ENCODE assay signal across 8 cellular contexts in genomic region chr7:134886353-134887057, GRCh38.
DNase-seq lines count a peak whose midpoint lies in the region; ATAC-seq lines count a peak whose summit lies in the region.

No MANE protein-coding gene starts in this region.

- H3K4me2 ChIP-seq in skeletal muscle satellite cell (ENCODE audit: low read length) = peak overlapping the region; percentile 67

- DNase-seq in GM04503 (ENCODE audit: low read depth) (peak; percentile 49), RPMI7951 (ENCODE audit: low read depth) (peak; percentile 67), glomerular visceral epithelial cell (ENCODE audit: extremely low spot score) (peak; percentile 51), mesenteric fat pad (ENCODE audit: low spot score) (no peak)
- no peak for DNase-seq in effector CD8-positive, alpha-beta T cell (lab: John Stamatoyannopoulos, UW)
- no peak for DNase-seq in stimulated activated naive B cell treated with anti-CD40 and anti-IgM and Interleukin-4, amounts not matched to agents 10 μg/mL and 1 μg/mL and 100 μg/mL, for 72 hours

- H3K9me3 ChIP-seq in skeletal muscle satellite cell (replicated peaks; ENCODE audit: low read length) = no peaks in the 10 kb centered on the region

- no peak for ATAC-seq in HG02970 (IDR thresholded peaks at IDR 0.05; ENCODE audit: low FRiP score, unreplicated experiment)
- ATAC-seq in stimulated activated naive B cell treated with anti-CD40 and anti-IgM and Interleukin-4, amounts not matched to agents 10 μg/mL and 1 μg/mL and 100 μg/mL, for 72 hours (replicated peaks) = no peak

- H3K36me3 ChIP-seq in skeletal muscle satellite cell (ENCODE audit: insufficient read depth, low read length) = no peaks in the 10 kb centered on the region

- H3K4me1 ChIP-seq in skeletal muscle satellite cell (ENCODE audit: control insufficient read depth, insufficient read depth, low read length) = peaks cover 34% of the 10 kb centered on the region

- no peaks in the 10 kb centered on the region for H3K27me3 ChIP-seq in skeletal muscle satellite cell (ENCODE audit: control insufficient read depth, insufficient read depth, low read length)

- no peaks in the 10 kb centered on the region for H3K36me3 Mint-ChIP-seq in stimulated activated naive B cell treated with anti-CD40 and anti-IgM and Interleukin-4, amounts not matched to agents 10 μg/mL and 1 μg/mL and 100 μg/mL, for 72 hours

- H3K4me3 ChIP-seq in skeletal muscle satellite cell (ENCODE audit: low read length) = peak overlapping the region; percentile 23

- no peak overlapping the region for H3K27ac Mint-ChIP-seq in stimulated activated naive B cell treated with anti-CD40 and anti-IgM and Interleukin-4, amounts not matched to agents 10 μg/mL and 1 μg/mL and 100 μg/mL, for 72 hours

- H3K9me3 Mint-ChIP-seq in stimulated activated naive B cell treated with anti-CD40 and anti-IgM and Interleukin-4, amounts not matched to agents 10 μg/mL and 1 μg/mL and 100 μg/mL, for 72 hours = no peaks in the 10 kb centered on the region

- H3K4me3 Mint-ChIP-seq in stimulated activated naive B cell treated with anti-CD40 and anti-IgM and Interleukin-4, amounts not matched to agents 10 μg/mL and 1 μg/mL and 100 μg/mL, for 72 hours = no peak overlapping the region

- H3K9ac ChIP-seq in skeletal muscle satellite cell (ENCODE audit: low read depth, low read length) = peak overlapping the region; percentile 54

- H3K27me3 Mint-ChIP-seq in stimulated activated naive B cell treated with anti-CD40 and anti-IgM and Interleukin-4, amounts not matched to agents 10 μg/mL and 1 μg/mL and 100 μg/mL, for 72 hours = peaks cover 6 to 12% of the 10 kb centered on the region in 2 donors

- H3K4me1 Mint-ChIP-seq in stimulated activated naive B cell treated with anti-CD40 and anti-IgM and Interleukin-4, amounts not matched to agents 10 μg/mL and 1 μg/mL and 100 μg/mL, for 72 hours = peaks cover 2 to 5% of the 10 kb centered on the region in 2 donors

Comparison
In these comparisons a context has a peak if more than half of its experiments do, and no peak if none do; other contexts are left out.
1. DNase-seq: peak in GM04503 (single experiment), RPMI7951 (single experiment) and glomerular visceral epithelial cell (single experiment); none in effector CD8-positive, alpha-beta T cell (single experiment), stimulated activated naive B cell treated with anti-CD40 and anti-IgM and Interleukin-4, amounts not matched to agents 10 μg/mL and 1 μg/mL and 100 μg/mL, for 72 hours (single experiment) and mesenteric fat pad (single experiment).